ENCODE assay signal across 23 cellular contexts in the genomic region with DNA sequence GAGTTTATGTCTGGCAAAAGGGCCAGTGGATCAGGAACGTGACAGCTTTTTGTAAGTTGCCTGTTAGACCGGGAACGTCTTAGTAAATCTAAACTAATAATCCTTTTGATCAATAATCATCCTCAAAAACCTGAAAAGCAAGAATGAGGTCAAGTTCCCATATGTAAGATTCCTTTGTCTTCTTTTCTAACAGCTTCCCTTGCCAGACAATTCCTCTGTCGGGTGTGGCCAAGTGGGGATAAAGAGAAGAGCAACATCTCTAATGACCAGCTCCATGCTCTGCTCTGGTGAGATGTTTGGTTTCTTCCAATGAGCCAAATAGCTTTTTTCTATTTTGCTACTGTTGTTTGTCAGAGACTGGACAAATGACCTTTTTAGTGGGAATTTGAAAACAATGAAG. TPM values are rescaled to one million over a fixed set of nuclear protein-coding genes. Genes with fewer than 3 reads are reported as not detected.
"Had no signal": no experiment of that assay in that cellular context is flagged by ENCODE, and none has a peak within 500 bp of the region (broad histone marks: within the 10 kb centered on the region; RNA-seq: fewer than 3 reads in every experiment).

No MANE protein-coding gene starts in this region.

- H3K27me3 ChIP-seq: cardiac muscle cell, heart right ventricle had no signal

- H3K4me1 Mint-ChIP-seq: immature natural killer cell had no signal

- H3K9me3 ChIP-seq: heart right ventricle had no signal

- H3K4me3 Mint-ChIP-seq: activated T-cell treated with anti-CD3 and anti-CD28 coated beads, Interleukin-2, amount 50 U/mL, for 72 hours; effector memory CD8-positive, alpha-beta T cell; immature natural killer cell; natural killer cell treated with Interleukin-12 subunit alpha and Interleukin-12 subunit beta and Interleukin-15 and Interleukin-18, amount 100 ng/mL, for 72 hours had no signal

- DNase-seq: activated CD4-positive, alpha-beta T cell treated with anti-CD3 and anti-CD28 coated beads, Interleukin-2, amount 50 U/mL, for 4 hours; activated effector memory CD4-positive, alpha-beta T cell treated with anti-CD3 and anti-CD28 coated beads, Interleukin-2, amount 50 U/mL, for 16 hours; activated T-cell treated with anti-CD3 and anti-CD28 coated beads, Interleukin-2, amount 50 U/mL, for 72 hours; dermis blood vessel endothelial cell; effector memory CD8-positive, alpha-beta T cell; heart right ventricle; immature natural killer cell; mesenchymal stem cell; stimulated activated CD4-positive, alpha-beta T cell treated with anti-CD3 and anti-CD28 coated beads, Interleukin-12 subunit alpha, Interleukin-12 subunit beta, amount 100 ng/mL, for 4 hours; stimulated activated CD4-positive, alpha-beta T cell treated with anti-CD3 and anti-CD28 coated beads, Interleukin-1b, Interleukin-23, amount 100 ng/mL, for 48 hours; stimulated activated CD8-positive, alpha-beta memory T cell treated with anti-CD3 and anti-CD28 coated beads, Interleukin-4, amount 100 ng/mL, for 48 hours; stimulated activated naive CD4-positive, alpha-beta T cell; WERI-Rb-1 had no signal

- H3K27me3 Mint-ChIP-seq: effector memory CD8-positive, alpha-beta T cell; natural killer cell treated with Interleukin-12 subunit alpha and Interleukin-12 subunit beta and Interleukin-15 and Interleukin-18, amount 100 ng/mL, for 72 hours had no signal

- H3K9me3 Mint-ChIP-seq: activated naive CD4-positive, alpha-beta T cell treated with anti-CD3 and anti-CD28 coated beads, Interleukin-2, amount 50 U/mL, for 72 hours; activated T-cell treated with anti-CD3 and anti-CD28 coated beads, Interleukin-2, amount 50 U/mL, for 72 hours; effector memory CD8-positive, alpha-beta T cell; immature natural killer cell; natural killer cell treated with Interleukin-12 subunit alpha and Interleukin-12 subunit beta and Interleukin-15 and Interleukin-18, amount 100 ng/mL, for 72 hours had no signal

- H3K4me3 ChIP-seq: cardiac muscle cell, heart right ventricle had no signal

- H3K27ac Mint-ChIP-seq: activated naive CD4-positive, alpha-beta T cell treated with anti-CD3 and anti-CD28 coated beads, Interleukin-2, amount 50 U/mL, for 72 hours; activated T-cell treated with anti-CD3 and anti-CD28 coated beads, Interleukin-2, amount 50 U/mL, for 72 hours; effector memory CD8-positive, alpha-beta T cell; natural killer cell treated with Interleukin-12 subunit alpha and Interleukin-12 subunit beta and Interleukin-15 and Interleukin-18, amount 100 ng/mL, for 72 hours had no signal

- H3K27ac ChIP-seq: cardiac muscle cell, heart right ventricle, WERI-Rb-1 had no signal

- H3K4me1 ChIP-seq: heart right ventricle had no signal

- ATAC-seq: activated naive CD4-positive, alpha-beta T cell treated with anti-CD3 and anti-CD28 coated beads, Interleukin-2, amount 50 U/mL, for 72 hours; activated T-cell treated with anti-CD3 and anti-CD28 coated beads, Interleukin-2, amount 50 U/mL, for 72 hours; effector memory CD8-positive, alpha-beta T cell; heart right ventricle; natural killer cell treated with Interleukin-12 subunit alpha and Interleukin-12 subunit beta and Interleukin-15 and Interleukin-18, amount 100 ng/mL, for 72 hours had no signal

- H3K36me3 ChIP-seq: cardiac muscle cell had no signal

RNA-seq across cellular contexts. Expression of a gene that starts 19.8 kb away (rescaled TPM):
- total RNA-seq: activated CD8-positive, alpha-beta memory T cell treated with anti-CD3 and anti-CD28 coated beads for 36 hours; activated naive CD4-positive, alpha-beta T cell treated with anti-CD3 and anti-CD28 coated beads, Interleukin-2, amount 50 U/mL, for 72 hours; activated T-cell treated with anti-CD3 and anti-CD28 coated beads, Interleukin-2, amount 50 U/mL, for 72 hours; cardiac muscle cell; chondrocyte; dermis blood vessel endothelial cell; epithelial cell of proximal tubule; heart right ventricle; lower leg skin; natural killer cell treated with Interleukin-12 subunit alpha and Interleukin-12 subunit beta and Interleukin-15 and Interleukin-18, amount 100 ng/mL, for 72 hours; renal cortical epithelial cell; T-helper 2 cell treated with Interferon-gamma antibody and Interleukin-4, amounts not matched to agents 100 ng/mL and 5 ng/mL, for 36 hours; ureter had no signal
- polyA plus RNA-seq: cardiac muscle cell, heart right ventricle, immature natural killer cell had no signal
